ENCODE assay signal across 9 cellular contexts in genomic region chr3:134449277-134449676, GRCh38. TPM values are rescaled to one million over a fixed set of nuclear protein-coding genes. Genes with fewer than 3 reads are reported as not detected.
DNase-seq lines count a peak whose midpoint lies in the region; ATAC-seq and TF ChIP-seq lines count a peak whose summit lies in the region.
"Had no signal": no experiment of that assay in that cellular context is flagged by ENCODE, and none has a peak within 500 bp of the region (broad histone marks: within the 10 kb centered on the region; RNA-seq: fewer than 3 reads in every experiment).

No MANE protein-coding gene starts in this region.

- no peak overlapping the region for H2AK5ac ChIP-seq in mesenchymal stem cell (ENCODE audit: low read length, severe bottlenecking)

- peaks cover 6% of the 10 kb centered on the region for H3K4me1 ChIP-seq in mesenchymal stem cell (ENCODE audit: control insufficient read depth, insufficient read depth, low read depth, low read length)
- no peaks in the 10 kb centered on the region for H3K4me1 ChIP-seq in effector memory CD4-positive, alpha-beta T cell (ENCODE audit: control insufficient read depth, insufficient read depth, low read length, poor library complexity, severe bottlenecking)

- H4K91ac ChIP-seq in mesenchymal stem cell (ENCODE audit: low read length) = no peak overlapping the region

- peak overlapping the region in 1 of 2 experiments; percentile 31 for H3K14ac ChIP-seq in mesenchymal stem cell (ENCODE audit: low read length in 2 of 2)

- DNase-seq in GM03348 (ENCODE audit: low spot score) (peak; percentile 52), NCI-H1105 (lab: John Stamatoyannopoulos, UW) (peak; percentile 42), choroid plexus epithelial cell (ENCODE audit: low read depth) (peak; percentile 72), mesenchymal stem cell (peak; percentile 32)
- DNase-seq in effector memory CD4-positive, alpha-beta T cell = no peak
- no peak for DNase-seq in stimulated activated naive CD4-positive, alpha-beta T cell treated with Interleukin-2 at 50 U/mL for 16 hours (lab: John Stamatoyannopoulos, UW)
- DNase-seq: naive B cell had no signal

- ATAC-seq in GM18517 (IDR thresholded peaks at IDR 0.05; ENCODE audit: unreplicated experiment) (no peak), HG03521 (IDR thresholded peaks at IDR 0.05; ENCODE audit: unreplicated experiment) (no peak)

- no peaks in the 10 kb centered on the region for H3K9me3 ChIP-seq in mesenchymal stem cell (ENCODE audit: control insufficient read depth, low read length)
- no peaks in the 10 kb centered on the region for H3K9me3 ChIP-seq in effector memory CD4-positive, alpha-beta T cell (ENCODE audit: control insufficient read depth, low read length)

- no peak overlapping the region for H2BK120ac ChIP-seq in mesenchymal stem cell (ENCODE audit: low read depth, low read length)

- H4K8ac ChIP-seq in mesenchymal stem cell (ENCODE audit: low read length) = peak overlapping the region; percentile 29

- no peak overlapping the region for H3K4me3 ChIP-seq in choroid plexus epithelial cell (ENCODE audit: low read depth, low read length)
- H3K4me3 ChIP-seq in mesenchymal stem cell (ENCODE audit: insufficient read depth in 1 of 2, low read depth in 1 of 2, low read length in 2 of 2) = no peak overlapping the region
- no peak overlapping the region for H3K4me3 ChIP-seq in effector memory CD4-positive, alpha-beta T cell (ENCODE audit: insufficient read depth, low read depth, low read length, poor library complexity, severe bottlenecking)

- no peak overlapping the region for H3K23ac ChIP-seq in mesenchymal stem cell (ENCODE audit: low read length in 2 of 2)

- no peak overlapping the region for H3K4me2 ChIP-seq in mesenchymal stem cell (ENCODE audit: low read length, poor library complexity, severe bottlenecking)

- H2BK5ac ChIP-seq in mesenchymal stem cell (ENCODE audit: low read depth, low read length, poor library complexity, severe bottlenecking) = no peak overlapping the region

- H2BK12ac ChIP-seq in mesenchymal stem cell (ENCODE audit: low read length in 2 of 2) = peak overlapping the region in 1 of 2 experiments; percentile 25

- H3K27me3 ChIP-seq in mesenchymal stem cell (ENCODE audit: control insufficient read depth in 1 of 2, insufficient read depth in 1 of 2, low read length in 2 of 2) = peaks cover 0 to 3% of the 10 kb centered on the region in 2 experiments
- H3K27me3 ChIP-seq in effector memory CD4-positive, alpha-beta T cell (replicated peaks; ENCODE audit: control insufficient read depth, insufficient read depth, low read length, poor library complexity, severe bottlenecking) = no peaks in the 10 kb centered on the region

- peak overlapping the region; percentile 17 for H2BK15ac ChIP-seq in mesenchymal stem cell (ENCODE audit: low read depth, poor library complexity, severe bottlenecking)

- no peak overlapping the region for H3K9ac ChIP-seq in mesenchymal stem cell (ENCODE audit: low read length)

- no peaks in the 10 kb centered on the region for H3K36me3 ChIP-seq in mesenchymal stem cell (ENCODE audit: control insufficient read depth in 1 of 2, insufficient read depth in 2 of 2, low read depth in 1 of 2, low read length in 2 of 2)
- H3K36me3 ChIP-seq in effector memory CD4-positive, alpha-beta T cell (ENCODE audit: control insufficient read depth, insufficient read depth, low read length) = no peaks in the 10 kb centered on the region

- peak; percentile 72 for TF ChIP-seq CTCF in choroid plexus epithelial cell (conservative IDR thresholded peaks at IDR 0.05; ENCODE audit: low read depth, low read length)

- H3K27ac ChIP-seq in mesenchymal stem cell (ENCODE audit: low read length, poor library complexity, severe bottlenecking) = no peak overlapping the region
- H3K27ac ChIP-seq in effector memory CD4-positive, alpha-beta T cell (ENCODE audit: insufficient read depth, low read length, poor library complexity, severe bottlenecking) = no peak overlapping the region

- peak overlapping the region; percentile 1 to 51 for H3K4ac ChIP-seq in mesenchymal stem cell (ENCODE audit: low read depth in 1 of 2, low read length in 2 of 2)

- no peaks in the 10 kb centered on the region for H3K79me1 ChIP-seq in mesenchymal stem cell (replicated peaks; ENCODE audit: low read length, poor library complexity, severe bottlenecking)

- peak overlapping the region in 1 of 2 experiments; percentile 72 for H3K18ac ChIP-seq in mesenchymal stem cell (ENCODE audit: low read depth in 1 of 2, low read length in 2 of 2)

- 61% methylated on average over 2 of the region's 2 CpGs for WGBS in mesenchymal stem cell

- H2AFZ ChIP-seq in mesenchymal stem cell (ENCODE audit: low read depth, low read length) = no peak overlapping the region

RNA-seq across cellular contexts. Expression of gene ANAPC13, which starts 36.5 kb away (rescaled TPM):
- 54.1 TPM for polyA plus RNA-seq in mesenchymal stem cell (2013, experiment 1 of 2)
- 56.0 TPM for polyA plus RNA-seq in mesenchymal stem cell (2013, experiment 2 of 2)

RNA-seq across cellular contexts. Expression of gene CEP63, which starts 36.6 kb away (rescaled TPM):
- 20.1 TPM for polyA plus RNA-seq in mesenchymal stem cell (2013, experiment 1 of 2)
- polyA plus RNA-seq in mesenchymal stem cell (2013, experiment 2 of 2) = 21.0 TPM

Comparison
In these comparisons a context has a peak if more than half of its experiments do, and no peak if none do; other contexts are left out.
1. DNase-seq: peak in GM03348 (single experiment), NCI-H1105 (single experiment), choroid plexus epithelial cell (single experiment) and mesenchymal stem cell (single experiment); none in effector memory CD4-positive, alpha-beta T cell (0 of 3) and stimulated activated naive CD4-positive, alpha-beta T cell treated with Interleukin-2 at 50 U/mL for 16 hours (single experiment).